21 cellular contexts compared by ENCODE assay signal in the genomic region with DNA sequence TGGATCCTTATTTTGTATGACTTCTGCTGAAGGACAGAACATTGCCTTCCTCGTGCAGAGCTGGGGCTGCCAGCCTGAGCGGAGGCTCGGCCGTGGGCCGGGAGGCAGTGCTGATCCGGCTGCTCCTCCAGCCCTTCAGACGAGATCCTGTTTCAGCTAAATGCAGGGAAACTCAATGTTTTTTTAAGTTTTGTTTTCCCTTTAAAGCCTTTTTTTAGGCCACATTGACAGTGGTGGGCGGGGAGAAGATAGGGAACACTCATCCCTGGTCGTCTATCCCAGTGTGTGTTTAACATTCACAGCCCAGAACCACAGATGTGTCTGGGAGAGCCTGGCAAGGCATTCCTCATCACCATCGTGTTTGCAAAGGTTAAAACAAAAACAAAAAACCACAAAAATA. TPM values are rescaled to one million over a fixed set of nuclear protein-coding genes. Genes with fewer than 3 reads are reported as not detected.
A peak's percentile ranks its signal among the peaks of the same experiment; 100 is the strongest.
DNase-seq lines count a peak whose midpoint lies in the region; ATAC-seq and TF ChIP-seq lines count a peak whose summit lies in the region.
"Had no signal": no experiment of that assay in that cellular context is flagged by ENCODE, and none has a peak within 500 bp of the region (broad histone marks: within the 10 kb centered on the region; RNA-seq: fewer than 3 reads in every experiment).

No MANE protein-coding gene starts in this region.

- no peaks in the 10 kb centered on the region for H3K9me3 Mint-ChIP-seq in natural killer cell
- H3K9me3 Mint-ChIP-seq: activated T-helper 17 cell treated with anti-CD3 and anti-CD28 coated beads, Interleukin-2, amount 50 U/mL, for 72 hours; central memory CD8-positive, alpha-beta T cell; endodermal cell; GM23338 had no signal

- no peak overlapping the region for H3K27ac Mint-ChIP-seq in natural killer cell
- H3K27ac Mint-ChIP-seq: activated T-helper 17 cell treated with anti-CD3 and anti-CD28 coated beads, Interleukin-2, amount 50 U/mL, for 72 hours; CD4-positive, CD25-positive, alpha-beta regulatory T cell; endodermal cell; GM23338 had no signal

- no peak for ATAC-seq in natural killer cell
- ATAC-seq: activated CD4-positive, CD25-positive, alpha-beta regulatory T cell treated with anti-CD3 and anti-CD28 coated beads, Interleukin-2, amount 50 U/mL, for 24 hours; activated T-helper 17 cell treated with anti-CD3 and anti-CD28 coated beads, Interleukin-2, amount 50 U/mL, for 72 hours; GM23338; left lobe of liver; mucosa of descending colon had no signal

- no peaks in the 10 kb centered on the region for H3K4me1 Mint-ChIP-seq in natural killer cell
- H3K4me1 Mint-ChIP-seq: activated T-helper 17 cell treated with anti-CD3 and anti-CD28 coated beads, Interleukin-2, amount 50 U/mL, for 72 hours; central memory CD8-positive, alpha-beta T cell; endodermal cell; GM23338 had no signal

- intact Hi-C loops in posterior vena cava (cut with DNase I): no loop called here
- intact Hi-C loops in natural killer cell (cut with micrococcal nuclease): no loop called here

- DNase-seq in AG09319 (ENCODE audit: extremely low read depth, low read depth) (peak; percentile 4), amniotic epithelial cell (ENCODE audit: low read depth) (peak; percentile 47), fibroblast of the conjunctiva (ENCODE audit: low read depth) (peak; percentile 43), posterior vena cava (ENCODE audit: low spot score) (peak; percentile 50), NCI-H1105 (lab: John Stamatoyannopoulos, UW) (no peak), natural killer cell (no peak), COLO668 (lab: John Stamatoyannopoulos, UW; ENCODE audit: unreplicated experiment) (no peak)
- no peak for DNase-seq in activated CD4-positive, alpha-beta T cell treated with anti-CD3 and anti-CD28 coated beads for 1 hour
- DNase-seq: CD4-positive, CD25-positive, alpha-beta regulatory T cell; endodermal cell; Kasumi-1; NCI-H1417; nucleus accumbens; stimulated activated CD4-positive, alpha-beta T cell treated with anti-CD3 and anti-CD28 coated beads, Interleukin-4, amount 100 ng/mL, for 4 hours; T-helper 9 cell had no signal

- TF ChIP-seq CTCF in AG09319 (IDR thresholded peaks at IDR 0.05; ENCODE audit: low read depth, low read length) (no peak), natural killer cell (IDR thresholded peaks at IDR 0.05) (no peak)

- H3K27me3 Mint-ChIP-seq in natural killer cell (ENCODE audit: low read depth in 2 of 2): no peaks in the 10 kb centered on the region

- no peaks in the 10 kb centered on the region for H3K36me3 Mint-ChIP-seq in natural killer cell

- H3K4me3 Mint-ChIP-seq in natural killer cell: no peak overlapping the region
- H3K4me3 Mint-ChIP-seq: activated T-helper 17 cell treated with anti-CD3 and anti-CD28 coated beads, Interleukin-2, amount 50 U/mL, for 72 hours; CD4-positive, CD25-positive, alpha-beta regulatory T cell; central memory CD8-positive, alpha-beta T cell; endodermal cell; GM23338 had no signal

RNA-seq across cellular contexts. Expression of a gene that starts 27.5 kb away (rescaled TPM):
- total RNA-seq in posterior vena cava (10 to 100 TPM; 19.9 to 21.9 TPM), natural killer cell (10 to 100 TPM; 41.5 to 70.9 (median 58.1) TPM)

Comparison
In these comparisons a context has a peak if more than half of its experiments do, and no peak if none do; other contexts are left out.
1. DNase-seq: peak in AG09319 (single experiment), amniotic epithelial cell (single experiment), fibroblast of the conjunctiva (single experiment) and posterior vena cava (single experiment); none in NCI-H1105 (single experiment), natural killer cell (single experiment), activated CD4-positive, alpha-beta T cell treated with anti-CD3 and anti-CD28 coated beads for 1 hour (single experiment) and COLO668 (single experiment).